Comparison of ENCODE assay signal across 20 cellular contexts in genomic region chr2:64478502-64479230, GRCh38. TPM values are rescaled to one million over a fixed set of nuclear protein-coding genes. Genes with fewer than 3 reads are reported as not detected.
DNase-seq lines count a peak whose midpoint lies in the region; ATAC-seq and TF ChIP-seq lines count a peak whose summit lies in the region.
"Had no signal": no experiment of that assay in that cellular context is flagged by ENCODE, and none has a peak within 500 bp of the region (broad histone marks: within the 10 kb centered on the region; RNA-seq: fewer than 3 reads in every experiment).

No MANE protein-coding gene starts in this region.

- peak overlapping the region; percentile 32 for H3K27ac Mint-ChIP-seq in activated CD8-positive, alpha-beta memory T cell treated with anti-CD3 and anti-CD28 coated beads, Interleukin-2, amount 10 ng/mL, durations not matched to agents 7 days and 5 days
- peak overlapping the region; percentile 59 for H3K27ac Mint-ChIP-seq in activated naive CD8-positive, alpha-beta T cell treated with anti-CD3 and anti-CD28 coated beads for 36 hours
- H3K27ac Mint-ChIP-seq: naive thymus-derived CD4-positive, alpha-beta T cell had no signal

- H3K36me3 ChIP-seq in PC-3 (ENCODE audit: low read depth, low read length), result no peaks in the 10 kb centered on the region
- no peaks in the 10 kb centered on the region for H3K36me3 ChIP-seq in PC-9 (ENCODE audit: low read depth)

- POLR2A ChIA-PET in PC-3 (lab: Charles Lee; ENCODE audit: unreplicated experiment), result no interaction called here
- POLR2A ChIA-PET in PC-9 (lab: Charles Lee; ENCODE audit: unreplicated experiment), result no interaction called here

- peaks cover 15% of the 10 kb centered on the region for H3K27me3 Mint-ChIP-seq in activated CD8-positive, alpha-beta memory T cell treated with anti-CD3 and anti-CD28 coated beads, Interleukin-2, amount 10 ng/mL, durations not matched to agents 7 days and 5 days
- peaks cover 5% of the 10 kb centered on the region for H3K27me3 Mint-ChIP-seq in activated naive CD8-positive, alpha-beta T cell treated with anti-CD3 and anti-CD28 coated beads for 36 hours

- H3K36me3 Mint-ChIP-seq in activated CD8-positive, alpha-beta memory T cell treated with anti-CD3 and anti-CD28 coated beads, Interleukin-2, amount 10 ng/mL, durations not matched to agents 7 days and 5 days, result no peaks in the 10 kb centered on the region
- no peaks in the 10 kb centered on the region for H3K36me3 Mint-ChIP-seq in activated naive CD8-positive, alpha-beta T cell treated with anti-CD3 and anti-CD28 coated beads for 36 hours
- H3K36me3 Mint-ChIP-seq: naive thymus-derived CD4-positive, alpha-beta T cell had no signal

- intact Hi-C loops in PC-3 (cut with micrococcal nuclease) (no loop called here), PC-9 (cut with micrococcal nuclease; ENCODE audit: unreplicated experiment) (no loop called here)

- no peak overlapping the region for H2AFZ ChIP-seq in PC-3 (ENCODE audit: low read length)
- no peak overlapping the region for H2AFZ ChIP-seq in PC-9

- no peaks in the 10 kb centered on the region for H3K79me2 ChIP-seq in PC-3 (ENCODE audit: low read length)
- no peaks in the 10 kb centered on the region for H3K79me2 ChIP-seq in PC-9 (ENCODE audit: low read depth)

- no peaks in the 10 kb centered on the region for H3K27me3 ChIP-seq in PC-3 (ENCODE audit: low read length)
- H3K27me3 ChIP-seq in PC-9 (ENCODE audit: insufficient read depth, low read depth), result no peaks in the 10 kb centered on the region

- TF ChIP-seq CTCF in PC-3 (conservative IDR thresholded peaks at IDR 0.05; ENCODE audit: low read depth, low read length) (no peak), PC-9 (conservative IDR thresholded peaks at IDR 0.05) (no peak)

- H3K9me3 Mint-ChIP-seq in activated CD8-positive, alpha-beta memory T cell treated with anti-CD3 and anti-CD28 coated beads, Interleukin-2, amount 10 ng/mL, durations not matched to agents 7 days and 5 days (ENCODE audit: low read depth), result no peaks in the 10 kb centered on the region
- H3K9me3 Mint-ChIP-seq in activated naive CD8-positive, alpha-beta T cell treated with anti-CD3 and anti-CD28 coated beads for 36 hours, result no peaks in the 10 kb centered on the region
- H3K9me3 Mint-ChIP-seq: naive thymus-derived CD4-positive, alpha-beta T cell had no signal

- no peak overlapping the region for H3K9ac ChIP-seq in PC-3 (ENCODE audit: low read length)

- CTCF ChIA-PET in activated CD8-positive, alpha-beta memory T cell treated with anti-CD3 and anti-CD28 coated beads, Interleukin-2, amount 10 ng/mL, durations not matched to agents 7 days and 5 days (lab: Charles Lee), result interaction anchor here (5.5 to 14.9 kb wide), 2 partner anchors 10 to 150 kb away, joined by 43 to 245 read pairs; no protein-coding TSS in a partner anchor
- CTCF ChIA-PET in PC-3 (lab: Charles Lee) (interaction anchor here (0.7 kb wide), 1 partner anchor 809 kb away, joined by 3 read pairs; no protein-coding TSS in a partner anchor), PC-9 (lab: Charles Lee) (interaction anchor here (0.5 to 1.0 kb wide), 2 partner anchors 148 to 201 kb away, joined by 3 read pairs; no protein-coding TSS in a partner anchor)

- H3K4me2 ChIP-seq in PC-3 (ENCODE audit: low read length) (no peak overlapping the region), PC-9 (no peak overlapping the region)

- no peaks in the 10 kb centered on the region for H3F3A ChIP-seq in PC-3 (ENCODE audit: low read length, unreplicated experiment)
- peaks cover 15% of the 10 kb centered on the region for H3F3A ChIP-seq in PC-9 (ENCODE audit: insufficient read depth, low read depth)

- H3K9me3 ChIP-seq in PC-3 (ENCODE audit: low read length) (no peaks in the 10 kb centered on the region), PC-9 (ENCODE audit: insufficient read depth, low read depth) (no peaks in the 10 kb centered on the region)

- H3K9me2 ChIP-seq in PC-3 (replicated peaks; ENCODE audit: low read length) (no peaks in the 10 kb centered on the region), PC-9 (ENCODE audit: insufficient read depth) (no peaks in the 10 kb centered on the region)

- peak; percentile 75 for ATAC-seq in activated CD8-positive, alpha-beta memory T cell treated with anti-CD3 and anti-CD28 coated beads, Interleukin-2, amount 10 ng/mL, durations not matched to agents 7 days and 5 days
- ATAC-seq in PC-3, result no peak
- ATAC-seq in HG02870 (IDR thresholded peaks at IDR 0.05; ENCODE audit: unreplicated experiment), result no peak
- ATAC-seq: naive thymus-derived CD4-positive, alpha-beta T cell had no signal

- H3K4me1 ChIP-seq in PC-3 (ENCODE audit: insufficient read depth, low read length), result peaks cover 20% of the 10 kb centered on the region
- peaks cover 15% of the 10 kb centered on the region for H3K4me1 ChIP-seq in PC-9 (replicated peaks; ENCODE audit: insufficient read depth)

- H3K4me1 Mint-ChIP-seq in activated CD8-positive, alpha-beta memory T cell treated with anti-CD3 and anti-CD28 coated beads, Interleukin-2, amount 10 ng/mL, durations not matched to agents 7 days and 5 days, result peaks cover 22% of the 10 kb centered on the region
- peaks cover 23% of the 10 kb centered on the region for H3K4me1 Mint-ChIP-seq in activated naive CD8-positive, alpha-beta T cell treated with anti-CD3 and anti-CD28 coated beads for 36 hours

- DNase-seq in activated CD8-positive, alpha-beta memory T cell treated with anti-CD3 and anti-CD28 coated beads, Interleukin-2, amount 10 ng/mL, durations not matched to agents 7 days and 5 days, result peak; percentile 71
- no peak for DNase-seq in activated CD8-positive, alpha-beta memory T cell treated with anti-CD3 and anti-CD28 coated beads, Interleukin-2, amount 50 U/mL, for 48 hours
- DNase-seq in PC-3 (peak; percentile 29), PC-9 (no peak)
- peak; percentile 40 for DNase-seq in activated naive CD8-positive, alpha-beta T cell treated with anti-CD3 and anti-CD28 coated beads for 36 hours
- DNase-seq in stimulated activated naive CD4-positive, alpha-beta T cell (lab: John Stamatoyannopoulos, UW), result no peak
- DNase-seq: COR-L47, DMS79 treated with DMSO at 0.1 percent for 48 hours, glutamatergic neuron, KG1, mesenchymal stem cell, NCI-H1694 treated with DMSO at 0.1 percent for 48 hours, NCI-H526 treated with DMSO at 0.1 percent for 48 hours, occipital lobe, SHP77 treated with DMSO at 0.1 percent for 48 hours, SW 1271 had no signal

- H3K27ac ChIP-seq in PC-3 (ENCODE audit: low read length) (no peak overlapping the region), skin epidermis (peak overlapping the region in 11 of 21 experiments; percentile 1 to 62 (median 38)), PC-9 (no peak overlapping the region)
- H3K27ac ChIP-seq: coronary artery had no signal

- H4K20me1 ChIP-seq in PC-3 (ENCODE audit: low read length) (no peaks in the 10 kb centered on the region), PC-9 (ENCODE audit: insufficient read depth) (no peaks in the 10 kb centered on the region)

- BruUV-seq in PC-3 (replicated peaks; lab: Mats Ljungman, UMichigan) (no TSS peak), PC-9 (replicated peaks; lab: Mats Ljungman, UMichigan) (no TSS peak)

- no peak overlapping the region for H3K4me3 Mint-ChIP-seq in activated CD8-positive, alpha-beta memory T cell treated with anti-CD3 and anti-CD28 coated beads, Interleukin-2, amount 10 ng/mL, durations not matched to agents 7 days and 5 days
- no peak overlapping the region for H3K4me3 Mint-ChIP-seq in activated naive CD8-positive, alpha-beta T cell treated with anti-CD3 and anti-CD28 coated beads for 36 hours

- H3K4me3 ChIP-seq in PC-3 (ENCODE audit: low read length) (no peak overlapping the region), skin epidermis (no peak overlapping the region), PC-9 (no peak overlapping the region)
- H3K4me3 ChIP-seq: coronary artery had no signal

RNA-seq across cellular contexts. Expression of gene LGALSL, which starts 24.7 kb away (rescaled TPM):
- total RNA-seq in activated CD8-positive, alpha-beta memory T cell treated with anti-CD3 and anti-CD28 coated beads, Interleukin-2, amount 10 ng/mL, durations not matched to agents 7 days and 5 days, result 1 to 10 TPM; 1.1 to 1.3 TPM
- 12.1 and 16.0 TPM in 2 replicates for total RNA-seq in PC-3 (2014; rRNA removed)
- 1 to 10 TPM; 4.0 to 4.1 TPM for total RNA-seq in activated naive CD8-positive, alpha-beta T cell treated with anti-CD3 and anti-CD28 coated beads for 36 hours
- 9.7 and 13.0 TPM in 2 replicates for total RNA-seq in PC-9 (2021)

RNA-seq across cellular contexts. Expression of gene AFTPH, which starts 45.5 kb away (rescaled TPM):
- 10 to 100 TPM; 32.9 to 43.5 TPM for total RNA-seq in activated CD8-positive, alpha-beta memory T cell treated with anti-CD3 and anti-CD28 coated beads, Interleukin-2, amount 10 ng/mL, durations not matched to agents 7 days and 5 days
- total RNA-seq in PC-3 (2014; rRNA removed) (18.9 and 26.6 TPM in 2 replicates), PC-9 (2021) (34.4 and 40.5 TPM in 2 replicates)
- 10 to 100 TPM; 36.5 to 36.7 TPM for total RNA-seq in activated naive CD8-positive, alpha-beta T cell treated with anti-CD3 and anti-CD28 coated beads for 36 hours

Comparison
In these comparisons a context has a peak if more than half of its experiments do, and no peak if none do; other contexts are left out.
1. DNase-seq: peak in activated CD8-positive, alpha-beta memory T cell treated with anti-CD3 and anti-CD28 coated beads, Interleukin-2, amount 10 ng/mL, durations not matched to agents 7 days and 5 days (single experiment), PC-3 (single experiment) and activated naive CD8-positive, alpha-beta T cell treated with anti-CD3 and anti-CD28 coated beads for 36 hours (single experiment); none in activated CD8-positive, alpha-beta memory T cell treated with anti-CD3 and anti-CD28 coated beads, Interleukin-2, amount 50 U/mL, for 48 hours (single experiment), stimulated activated naive CD4-positive, alpha-beta T cell (0 of 6) and PC-9 (0 of 2).
2. H3K27ac ChIP-seq: peak in skin epidermis (11 of 21); none in PC-3 (single experiment) and PC-9 (single experiment).